Comparison of ENCODE assay signal across 9 cellular contexts in the genomic region with DNA sequence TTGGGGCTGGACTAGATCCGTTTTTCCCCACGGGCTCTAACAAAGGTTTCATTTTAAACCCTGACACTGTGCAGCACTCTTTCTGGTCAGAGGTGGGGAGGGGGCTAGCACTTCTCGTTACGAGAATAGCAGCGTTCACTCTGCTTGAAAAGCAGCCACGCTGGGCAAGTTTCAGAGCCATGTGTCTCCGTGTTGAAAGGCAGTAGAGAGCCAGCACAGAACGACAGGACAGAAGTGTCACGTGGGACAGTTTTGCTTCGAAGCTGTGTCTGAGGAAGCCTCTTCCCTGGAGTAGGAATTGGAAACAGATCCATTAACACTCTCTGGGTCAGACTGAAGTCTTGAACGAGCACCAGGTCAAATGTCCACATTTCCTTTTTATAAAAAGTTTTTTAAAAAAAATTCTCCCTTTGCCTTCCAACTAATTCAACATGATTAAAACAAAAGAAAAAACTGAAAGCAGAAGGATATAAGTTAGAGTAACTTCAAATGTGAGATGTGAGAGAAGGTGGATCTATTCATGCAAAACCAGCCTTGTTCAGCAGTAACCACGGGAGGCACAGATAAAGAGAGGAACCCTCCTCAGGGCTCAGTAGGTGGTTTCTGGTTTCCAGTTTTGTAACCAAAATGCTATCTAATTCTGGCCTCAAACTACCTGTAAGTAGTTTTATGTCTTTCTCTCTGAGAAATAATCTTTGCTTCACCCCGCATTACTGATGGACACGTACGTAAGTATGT.
A peak's percentile ranks its signal among the peaks of the same experiment; 100 is the strongest.
DNase-seq lines count a peak whose midpoint lies in the region; ATAC-seq and TF ChIP-seq lines count a peak whose summit lies in the region.
"Had no signal": no experiment of that assay in that cellular context is flagged by ENCODE, and none has a peak within 500 bp of the region (broad histone marks: within the 10 kb centered on the region; RNA-seq: fewer than 3 reads in every experiment).

No MANE protein-coding gene starts in this region.

- no peaks in the 10 kb centered on the region for H3K9me3 Mint-ChIP-seq in nephron

- H3K4me1 ChIP-seq in ascending aorta, result peaks cover 10 to 47% of the 10 kb centered on the region in 2 donors

- peak overlapping the region in 2 of 3 experiments; percentile 23 to 41 for H3K4me3 Mint-ChIP-seq in nephron

- H3K36me3 Mint-ChIP-seq in nephron (ENCODE audit: low read depth), result peaks cover 53% of the 10 kb centered on the region

- ATAC-seq in GM21723 (IDR thresholded peaks at IDR 0.05; ENCODE audit: unreplicated experiment), result peak; percentile 65
- ATAC-seq in GM18909 (IDR thresholded peaks at IDR 0.05; ENCODE audit: poor library complexity, unreplicated experiment), result no peak
- no peak for ATAC-seq in HG02759 (IDR thresholded peaks at IDR 0.05; ENCODE audit: unreplicated experiment)
- ATAC-seq: Panc1 had no signal

- DNase-seq in GM10248 (ENCODE audit: extremely low spot score) (peak; percentile 68), ascending aorta (ENCODE audit: low spot score in 2 of 2) (peak in 1 of 2 donors; percentile 60), NCI-H82 (lab: John Stamatoyannopoulos, UW) (no peak)
- no peak for DNase-seq in stimulated activated CD4-positive, alpha-beta T cell treated with anti-CD3 and anti-CD28 coated beads, Interleukin-4, amount 100 ng/mL, for 4 hours

- CTCF ChIA-PET in GM10248 (lab: Yijun Ruan, JAX), result interaction anchor here (1.1 to 1.6 kb wide), 6 partner anchors 12 to 149 kb away, joined by 3 to 6 read pairs (median 4); no protein-coding TSS in a partner anchor

- H3K27me3 ChIP-seq in ascending aorta, result no peaks in the 10 kb centered on the region

- POLR2A ChIA-PET in GM10248 (lab: Yijun Ruan, JAX), result interaction anchor here (0.7 kb wide), 1 partner anchor 168 kb away, joined by 3 read pairs; no protein-coding TSS in a partner anchor

- intact Hi-C loops in ascending aorta (cut with DNase I), result loop anchor here (5.0 kb wide), 1 partner anchor 131 kb away; no protein-coding TSS in a partner anchor

- peak overlapping the region; percentile 88 to 96 (median 96) for H3K27ac Mint-ChIP-seq in nephron

- TF ChIP-seq CTCF in GM10248 (IDR thresholded peaks at IDR 0.05; ENCODE audit: control extremely low read depth, extremely low read depth, low read depth, missing control alignments) (no peak), ascending aorta (IDR thresholded peaks at IDR 0.05) (no peak), nephron (IDR thresholded peaks at IDR 0.05; ENCODE audit: unreplicated experiment in 3 of 3) (no peak)

- H3K4me1 Mint-ChIP-seq in nephron, result peaks cover 72% of the 10 kb centered on the region

- peak overlapping the region in 1 of 2 donors; percentile 31 for H3K4me3 ChIP-seq in ascending aorta

- no peaks in the 10 kb centered on the region for H3K27me3 Mint-ChIP-seq in nephron (ENCODE audit: low read depth)

- H3K36me3 ChIP-seq in ascending aorta, result peaks cover 0 to 12% of the 10 kb centered on the region in 2 donors

- H3K27ac ChIP-seq in ascending aorta, result peak overlapping the region; percentile 52 to 73

- H3K9me3 ChIP-seq in ascending aorta, result no peaks in the 10 kb centered on the region
